1 cellular context compared by ENCODE assay signal in the genomic region with DNA sequence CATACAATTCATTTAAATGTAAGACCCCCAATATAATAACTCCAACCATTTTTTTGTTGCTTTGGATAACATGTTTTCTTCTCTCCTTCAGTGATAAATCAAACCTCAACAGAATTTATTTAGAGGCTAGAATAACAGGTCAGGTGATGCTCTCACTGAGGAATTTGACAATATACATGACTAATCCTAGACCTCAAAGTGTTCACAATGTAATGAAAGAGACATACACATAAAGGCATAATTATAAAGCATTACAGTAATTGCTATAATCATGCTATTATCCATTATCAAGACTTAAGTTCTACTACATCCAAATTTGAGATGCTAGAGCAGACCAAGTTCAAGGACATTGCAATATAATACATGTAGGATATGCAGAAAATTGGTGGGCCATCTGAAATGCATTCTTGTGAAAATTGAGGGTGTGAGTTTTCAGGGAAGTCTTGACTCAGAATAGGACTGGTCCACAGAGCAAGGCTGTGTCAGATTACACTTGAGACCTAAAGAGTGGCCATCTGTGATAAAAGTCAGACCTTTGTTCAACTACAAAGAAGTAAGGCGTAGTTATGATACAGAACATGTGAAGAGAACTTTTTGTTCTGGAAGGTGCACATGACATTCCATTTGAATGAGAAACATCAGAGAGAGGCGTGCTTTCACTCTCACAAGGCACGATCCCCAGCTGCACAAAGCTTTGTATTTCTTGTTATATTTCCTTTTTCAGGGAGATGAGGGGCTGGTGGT.
TF ChIP-seq lines count a peak whose summit lies in the region.

No MANE protein-coding gene starts in this region.

TF ChIP-seq in IMR-90, 13 proteins besides CTCF, POLR2A, EP300 and RAD21:
- TF ChIP-seq, protein P1, sequence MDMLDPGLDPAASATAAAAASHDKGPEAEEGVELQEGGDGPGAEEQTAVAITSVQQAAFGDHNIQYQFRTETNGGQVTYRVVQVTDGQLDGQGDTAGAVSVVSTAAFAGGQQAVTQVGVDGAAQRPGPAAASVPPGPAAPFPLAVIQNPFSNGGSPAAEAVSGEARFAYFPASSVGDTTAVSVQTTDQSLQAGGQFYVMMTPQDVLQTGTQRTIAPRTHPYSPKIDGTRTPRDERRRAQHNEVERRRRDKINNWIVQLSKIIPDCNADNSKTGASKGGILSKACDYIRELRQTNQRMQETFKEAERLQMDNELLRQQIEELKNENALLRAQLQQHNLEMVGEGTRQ (IDR thresholded peaks at IDR 0.05; ENCODE audit: low read depth, low read length): no peak
- no peak for TF ChIP-seq RCOR1 (IDR thresholded peaks at IDR 0.05; ENCODE audit: insufficient replicate concordance, low read length)
